13 cellular contexts compared by ENCODE assay signal in genomic region chr3:103308921-103309320, GRCh38.
DNase-seq lines count a peak whose midpoint lies in the region; ATAC-seq and TF ChIP-seq lines count a peak whose summit lies in the region.
"Had no signal": no experiment of that assay in that cellular context is flagged by ENCODE, and none has a peak within 500 bp of the region (broad histone marks: within the 10 kb centered on the region; RNA-seq: fewer than 3 reads in every experiment).

No MANE protein-coding gene starts in this region.

- TF ChIP-seq EP300 in neural cell (conservative IDR thresholded peaks at IDR 0.05; ENCODE audit: poor library complexity, severe bottlenecking), result no peak

- DNase-seq in DMS53 (lab: John Stamatoyannopoulos, UW), result peak; percentile 19
- DNase-seq in DMS53 treated with DMSO at 0.1 percent for 48 hours (lab: John Stamatoyannopoulos, UW; ENCODE audit: unreplicated experiment), result no peak
- DNase-seq in astrocyte of the cerebellum (ENCODE audit: low read depth), result no peak
- no peak for DNase-seq in germinal center (ENCODE audit: low spot score)
- no peak for DNase-seq in mesenchymal stem cell
- DNase-seq: amygdala; NCI-H226; posterior cingulate gyrus; stimulated activated naive CD8-positive, alpha-beta T cell treated with anti-CD3 and anti-CD28 coated beads, Interleukin-15, amount 100 ng/mL, for 72 hours; T-cell had no signal

- ATAC-seq in HG03342 (IDR thresholded peaks at IDR 0.05; ENCODE audit: unreplicated experiment) (peak; percentile 52), GM21515 (IDR thresholded peaks at IDR 0.05; ENCODE audit: unreplicated experiment) (no peak)
- ATAC-seq: stimulated activated naive CD8-positive, alpha-beta T cell treated with anti-CD3 and anti-CD28 coated beads, Interleukin-15, amount 100 ng/mL, for 72 hours; T-cell had no signal

- H3K27me3 ChIP-seq in neural cell (ENCODE audit: insufficient read depth, low read depth, low read length) (no peaks in the 10 kb centered on the region), mesenchymal stem cell (ENCODE audit: control insufficient read depth in 1 of 2, insufficient read depth in 1 of 2, low read length in 2 of 2) (no peaks in the 10 kb centered on the region)

- no peak overlapping the region for H2AFZ ChIP-seq in neural cell (ENCODE audit: low read depth, low read length)
- no peak overlapping the region for H2AFZ ChIP-seq in mesenchymal stem cell (ENCODE audit: low read depth, low read length)

- no peak overlapping the region for H2BK15ac ChIP-seq in mesenchymal stem cell (ENCODE audit: low read depth, poor library complexity, severe bottlenecking)

- no peaks in the 10 kb centered on the region for H3K79me2 ChIP-seq in neural cell (replicated peaks; ENCODE audit: insufficient read depth, low read length)

- H3K4me2 ChIP-seq in neural cell (ENCODE audit: low read length) (no peak overlapping the region), mesenchymal stem cell (ENCODE audit: low read length, poor library complexity, severe bottlenecking) (no peak overlapping the region)

- no peaks in the 10 kb centered on the region for H3F3A ChIP-seq in neural cell (ENCODE audit: insufficient read depth, low read length, poor library complexity, severe bottlenecking)

- H3K9me3 ChIP-seq in neural cell (ENCODE audit: low read length) (no peaks in the 10 kb centered on the region), mesenchymal stem cell (ENCODE audit: control insufficient read depth, low read length) (peaks cover 2% of the 10 kb centered on the region)

- in situ Hi-C loops in astrocyte of the cerebellum (cut with HindIII; ENCODE audit: low sequenced_read_pairs), result no loop called here

- H3K4ac ChIP-seq in mesenchymal stem cell (ENCODE audit: low read depth in 1 of 2, low read length in 2 of 2), result no peak overlapping the region

- H3K9ac ChIP-seq in neural cell (ENCODE audit: low read length), result no peak overlapping the region
- H3K9ac ChIP-seq in mesenchymal stem cell (ENCODE audit: low read length), result no peak overlapping the region

- no peak overlapping the region for H2BK5ac ChIP-seq in mesenchymal stem cell (ENCODE audit: low read depth, low read length, poor library complexity, severe bottlenecking)

- no peaks in the 10 kb centered on the region for H4K20me1 ChIP-seq in neural cell (ENCODE audit: insufficient read depth)

- no peaks in the 10 kb centered on the region for H3K36me3 ChIP-seq in neural cell (ENCODE audit: insufficient read depth, low read length)
- no peaks in the 10 kb centered on the region for H3K36me3 ChIP-seq in mesenchymal stem cell (ENCODE audit: control insufficient read depth in 1 of 2, insufficient read depth in 2 of 2, low read depth in 1 of 2, low read length in 2 of 2)

- 18% methylated on average over 1 of the region's 1 CpG for WGBS in mesenchymal stem cell

- H3K27ac ChIP-seq in neural cell (ENCODE audit: low read length) (no peak overlapping the region), mesenchymal stem cell (ENCODE audit: low read length, poor library complexity, severe bottlenecking) (no peak overlapping the region)

- no peak overlapping the region for H2BK120ac ChIP-seq in mesenchymal stem cell (ENCODE audit: low read depth, low read length)

- H3K79me1 ChIP-seq in mesenchymal stem cell (replicated peaks; ENCODE audit: low read length, poor library complexity, severe bottlenecking), result no peaks in the 10 kb centered on the region

- H4K8ac ChIP-seq in mesenchymal stem cell (ENCODE audit: low read length), result no peak overlapping the region

- no peak overlapping the region for H2BK12ac ChIP-seq in mesenchymal stem cell (ENCODE audit: low read length in 2 of 2)

- peak; percentile 21 for TF ChIP-seq CTCF in astrocyte of the cerebellum (IDR thresholded peaks at IDR 0.05; ENCODE audit: low read depth, low read length, missing control alignments)
- peak; percentile 9 for TF ChIP-seq CTCF in neural cell (IDR thresholded peaks at IDR 0.05; ENCODE audit: poor library complexity, severe bottlenecking)

- no peak overlapping the region for H4K91ac ChIP-seq in mesenchymal stem cell (ENCODE audit: low read length)

- H3K14ac ChIP-seq in mesenchymal stem cell (ENCODE audit: low read length in 2 of 2), result no peak overlapping the region

- no peak overlapping the region for H3K23ac ChIP-seq in mesenchymal stem cell (ENCODE audit: low read length in 2 of 2)

- no peak overlapping the region for H3K4me3 ChIP-seq in astrocyte of the cerebellum (ENCODE audit: low read depth, low read length)
- H3K4me3 ChIP-seq in neural cell (ENCODE audit: low read length), result no peak overlapping the region
- H3K4me3 ChIP-seq in mesenchymal stem cell (ENCODE audit: insufficient read depth in 1 of 2, low read depth in 1 of 2, low read length in 2 of 2), result no peak overlapping the region

- H2AK5ac ChIP-seq in mesenchymal stem cell (ENCODE audit: low read length, severe bottlenecking), result no peak overlapping the region

- no peaks in the 10 kb centered on the region for H3K4me1 ChIP-seq in mesenchymal stem cell (ENCODE audit: control insufficient read depth, insufficient read depth, low read depth, low read length)

- no peaks in the 10 kb centered on the region for H3K9me2 ChIP-seq in neural cell (ENCODE audit: insufficient read depth, low read length)

- H3K18ac ChIP-seq in mesenchymal stem cell (ENCODE audit: low read depth in 1 of 2, low read length in 2 of 2), result no peak overlapping the region

- TF ChIP-seq RAD21 in neural cell (conservative IDR thresholded peaks at IDR 0.05), result no peak

TF ChIP-seq in neural cell, 6 proteins besides CTCF, POLR2A, EP300 and RAD21:
- no peak for TF ChIP-seq TAF1 (IDR thresholded peaks at IDR 0.05; ENCODE audit: low read depth)
- TF ChIP-seq MXI1 (conservative IDR thresholded peaks at IDR 0.05; ENCODE audit: poor library complexity, severe bottlenecking), result no peak
- no peak for TF ChIP-seq POLR2AphosphoS5 (IDR thresholded peaks at IDR 0.05)
- TF ChIP-seq SMC3 (conservative IDR thresholded peaks at IDR 0.05; ENCODE audit: poor library complexity), result no peak
- no peak for TF ChIP-seq EZH2 (IDR thresholded peaks at IDR 0.05; ENCODE audit: borderline replicate concordance, insufficient read depth, low read length, poor library complexity, severe bottlenecking)
- no peak for TF ChIP-seq REST (IDR thresholded peaks at IDR 0.05; ENCODE audit: borderline replicate concordance)
